ENCODE assay signal across 10 cellular contexts in genomic region chr16:85017151-85017550, GRCh38. TPM values are rescaled to one million over a fixed set of nuclear protein-coding genes. Genes with fewer than 3 reads are reported as not detected.
A peak's percentile ranks its signal among the peaks of the same experiment; 100 is the strongest.
DNase-seq lines count a peak whose midpoint lies in the region; ATAC-seq, FAIRE-seq and TF ChIP-seq lines count a peak whose summit lies in the region.
"Had no signal": no experiment of that assay in that cellular context is flagged by ENCODE, and none has a peak within 500 bp of the region (broad histone marks: within the 10 kb centered on the region; RNA-seq: fewer than 3 reads in every experiment).

No MANE protein-coding gene starts in this region.

- no peak for FAIRE-seq in bronchial epithelial cell (lab: Jason Lieb, UNC)

- no peaks in the 10 kb centered on the region for H3K36me3 ChIP-seq in bronchial epithelial cell (ENCODE audit: control insufficient read depth, insufficient read depth, low read length)
- H3K36me3 ChIP-seq: ovary had no signal

- no peak overlapping the region for H3K4me3 ChIP-seq in bronchial epithelial cell (ENCODE audit: low read depth, low read length)
- H3K4me3 ChIP-seq: ovary had no signal

- DNase-seq in stimulated activated naive CD4-positive, alpha-beta T cell treated with Interleukin-2 at 50 U/mL for 16 hours (lab: John Stamatoyannopoulos, UW), result peak; percentile 25
- DNase-seq in stimulated activated naive CD4-positive, alpha-beta T cell (lab: John Stamatoyannopoulos, UW), result no peak
- DNase-seq in NOMO-1 (lab: John Stamatoyannopoulos, UW; ENCODE audit: unreplicated experiment in 2 of 2) (peak; percentile 70 to 96), bronchial epithelial cell (ENCODE audit: low read depth) (peak; percentile 85), mucosa of gallbladder (ENCODE audit: low spot score) (no peak), NCI-H2171 treated with DMSO at 0.1 percent for 48 hours (lab: John Stamatoyannopoulos, UW) (no peak)
- DNase-seq: hypothalamus, ovary had no signal

- ATAC-seq in HG03280 (IDR thresholded peaks at IDR 0.05; ENCODE audit: unreplicated experiment) (no peak), GM19351 (IDR thresholded peaks at IDR 0.05; ENCODE audit: unreplicated experiment) (no peak)

- no peaks in the 10 kb centered on the region for H3K27me3 ChIP-seq in bronchial epithelial cell (ENCODE audit: control insufficient read depth, insufficient read depth, low read length)
- H3K27me3 ChIP-seq: ovary had no signal

- TF ChIP-seq CTCF in bronchial epithelial cell (IDR thresholded peaks at IDR 0.05; ENCODE audit: insufficient read depth, low read length, severe bottlenecking), result no peak

RNA-seq across cellular contexts. Expression of gene ZDHHC7, which starts 5.8 kb away (rescaled TPM):
- total RNA-seq in bronchial epithelial cell, result 59.1 and 68.7 TPM in 2 replicates
- 56.4 TPM for total RNA-seq in mucosa of gallbladder

RNA-seq across cellular contexts. Expression of gene KIAA0513, which starts 10.4 kb away (rescaled TPM):
- total RNA-seq in bronchial epithelial cell (7.1 and 9.3 TPM in 2 replicates), mucosa of gallbladder (15.5 TPM)

Comparison
In these comparisons a context has a peak if more than half of its experiments do, and no peak if none do; other contexts are left out.
1. DNase-seq: peak in stimulated activated naive CD4-positive, alpha-beta T cell treated with Interleukin-2 at 50 U/mL for 16 hours (single experiment), NOMO-1 (2 of 2) and bronchial epithelial cell (single experiment); none in stimulated activated naive CD4-positive, alpha-beta T cell (0 of 6), mucosa of gallbladder (single experiment) and NCI-H2171 treated with DMSO at 0.1 percent for 48 hours (single experiment).